ENCODE assay signal across 10 cellular contexts in the genomic region with DNA sequence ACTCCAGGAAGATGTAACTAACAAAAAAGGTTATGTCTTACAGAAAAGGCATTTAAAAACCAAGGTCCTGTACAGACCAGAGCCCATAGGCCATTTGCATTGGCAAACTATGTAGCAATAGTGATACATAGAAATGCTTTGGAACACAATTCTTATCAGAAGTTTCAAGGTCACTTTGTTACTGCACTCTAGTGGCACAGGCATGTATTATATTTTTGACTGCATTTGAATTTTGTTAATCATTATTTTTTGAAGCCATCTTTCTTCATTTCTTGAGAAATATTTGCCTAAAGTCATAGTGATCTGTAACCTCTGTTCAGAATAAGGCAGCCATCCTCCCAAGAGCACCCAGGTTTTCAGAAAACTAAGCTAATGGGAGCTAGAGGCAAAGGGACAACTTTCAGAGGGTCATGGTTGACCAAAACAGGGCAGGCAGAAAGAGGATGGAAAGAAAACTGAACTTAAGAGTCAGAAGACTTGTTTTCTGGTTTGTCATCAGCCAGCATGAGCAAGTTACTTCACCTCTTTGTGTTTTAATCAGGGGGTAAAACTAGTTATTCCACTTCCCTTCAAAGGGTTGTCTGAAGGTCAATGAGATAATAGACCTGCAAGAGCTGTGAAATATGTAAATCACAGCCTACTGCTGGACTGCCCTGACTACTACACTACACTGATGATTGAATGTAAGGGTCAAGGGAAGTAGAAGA. TPM values are rescaled to one million over a fixed set of nuclear protein-coding genes. Genes with fewer than 3 reads are reported as not detected.
DNase-seq lines count a peak whose midpoint lies in the region; ATAC-seq, FAIRE-seq and TF ChIP-seq lines count a peak whose summit lies in the region.
"Had no signal": no experiment of that assay in that cellular context is flagged by ENCODE, and none has a peak within 500 bp of the region (broad histone marks: within the 10 kb centered on the region; RNA-seq: fewer than 3 reads in every experiment).

No MANE protein-coding gene starts in this region.

- DNase-seq in A673 (ENCODE audit: low spot score) (peak; percentile 45), HT-29 (ENCODE audit: low spot score) (peak; percentile 74), astrocyte of the spinal cord (ENCODE audit: low read depth, low spot score) (peak; percentile 26), left kidney (ENCODE audit: low read depth, low spot score) (peak; percentile 62), NOMO-1 treated with DMSO at 0.1 percent for 48 hours (lab: John Stamatoyannopoulos, UW; ENCODE audit: unreplicated experiment) (no peak), GM12892 (ENCODE audit: insufficient read length) (no peak)
- DNase-seq in activated CD8-positive, alpha-beta T cell treated with anti-CD3 and anti-CD28 coated beads, Interleukin-2, amount 10 ng/mL, durations not matched to agents 7 days and 5 days, result no peak
- DNase-seq: NCI-H524 treated with DMSO at 0.1 percent for 48 hours had no signal

- CTCF ChIA-PET in A673 (lab: Charles Lee), result interaction anchor here (0.6 to 0.9 kb wide), 2 partner anchors 11 to 176 kb away, joined by 3 to 4 read pairs; no protein-coding TSS in a partner anchor
- CTCF ChIA-PET in activated CD8-positive, alpha-beta T cell treated with anti-CD3 and anti-CD28 coated beads, Interleukin-2, amount 10 ng/mL, durations not matched to agents 7 days and 5 days (lab: Charles Lee), result interaction anchor here (0.6 to 1.3 kb wide), 3 partner anchors 8 to 176 kb away, joined by 3 to 4 read pairs (median 3); no protein-coding TSS in a partner anchor

- peak; percentile 57 for TF ChIP-seq CTCF in A673 (conservative IDR thresholded peaks at IDR 0.05; ENCODE audit: low read depth, low read length)
- TF ChIP-seq CTCF in astrocyte of the spinal cord (IDR thresholded peaks at IDR 0.05; ENCODE audit: low read depth, low read length), result peak; percentile 39

- ATAC-seq in activated CD8-positive, alpha-beta T cell treated with anti-CD3 and anti-CD28 coated beads, Interleukin-2, amount 10 ng/mL, durations not matched to agents 7 days and 5 days, result no peak
- no peak for ATAC-seq in HG03565 (IDR thresholded peaks at IDR 0.05; ENCODE audit: unreplicated experiment)

- intact Hi-C loops in A673 (cut with micrococcal nuclease; ENCODE audit: unreplicated experiment), result loop anchor here (1.0 kb wide), 1 partner anchor 176 kb away; no protein-coding TSS in a partner anchor

- no peaks in the 10 kb centered on the region for H3K9me3 Mint-ChIP-seq in activated CD8-positive, alpha-beta T cell treated with anti-CD3 and anti-CD28 coated beads, Interleukin-2, amount 10 ng/mL, durations not matched to agents 7 days and 5 days (ENCODE audit: insufficient read depth)

- H3K27ac ChIP-seq in A673 (ENCODE audit: low read depth, low read length, poor library complexity, severe bottlenecking), result no peak overlapping the region

- no peaks in the 10 kb centered on the region for H3K4me1 ChIP-seq in A673 (ENCODE audit: insufficient read depth, low read length, poor library complexity, severe bottlenecking)

- no peaks in the 10 kb centered on the region for H3K27me3 ChIP-seq in A673 (replicated peaks; ENCODE audit: insufficient read depth, low read depth, low read length, poor library complexity)

- H3K4me1 Mint-ChIP-seq in activated CD8-positive, alpha-beta T cell treated with anti-CD3 and anti-CD28 coated beads, Interleukin-2, amount 10 ng/mL, durations not matched to agents 7 days and 5 days (ENCODE audit: low read depth), result peaks cover 7% of the 10 kb centered on the region

- no TSS peak for BruUV-seq in A673 (replicated peaks; lab: Mats Ljungman, UMichigan)

- no peaks in the 10 kb centered on the region for H3K27me3 Mint-ChIP-seq in activated CD8-positive, alpha-beta T cell treated with anti-CD3 and anti-CD28 coated beads, Interleukin-2, amount 10 ng/mL, durations not matched to agents 7 days and 5 days (ENCODE audit: low read depth)

- in situ Hi-C loops in astrocyte of the spinal cord (cut with HindIII; ENCODE audit: low sequenced_read_pairs), result no loop called here

- H3K4me3 Mint-ChIP-seq in activated CD8-positive, alpha-beta T cell treated with anti-CD3 and anti-CD28 coated beads, Interleukin-2, amount 10 ng/mL, durations not matched to agents 7 days and 5 days, result no peak overlapping the region

- H3K9me3 ChIP-seq in A673 (ENCODE audit: low read depth, low read length, poor library complexity, severe bottlenecking), result no peaks in the 10 kb centered on the region

- H3K36me3 Mint-ChIP-seq in activated CD8-positive, alpha-beta T cell treated with anti-CD3 and anti-CD28 coated beads, Interleukin-2, amount 10 ng/mL, durations not matched to agents 7 days and 5 days (ENCODE audit: low read depth), result no peaks in the 10 kb centered on the region

- no peaks in the 10 kb centered on the region for H3K36me3 ChIP-seq in A673 (ENCODE audit: insufficient read depth, low read length, poor library complexity, severe bottlenecking)

- H3K4me3 ChIP-seq in A673 (ENCODE audit: low read depth, low read length, poor library complexity, severe bottlenecking) (no peak overlapping the region), astrocyte of the spinal cord (ENCODE audit: low read depth, low read length) (no peak overlapping the region)

- TF ChIP-seq POLR2A in GM12892 (IDR thresholded peaks at IDR 0.05; ENCODE audit: low read depth, low read length), result no peak

- H3K27ac Mint-ChIP-seq in activated CD8-positive, alpha-beta T cell treated with anti-CD3 and anti-CD28 coated beads, Interleukin-2, amount 10 ng/mL, durations not matched to agents 7 days and 5 days, result no peak overlapping the region

- no peak for FAIRE-seq in GM12892 (lab: Jason Lieb, UNC)

- POLR2A ChIA-PET in A673 (lab: Charles Lee; ENCODE audit: low non-redundant PET), result no interaction called here
- POLR2A ChIA-PET in activated CD8-positive, alpha-beta T cell treated with anti-CD3 and anti-CD28 coated beads, Interleukin-2, amount 10 ng/mL, durations not matched to agents 7 days and 5 days (lab: Charles Lee), result no interaction called here

RNA-seq across cellular contexts. Expression of a gene that starts 41.5 kb away (rescaled TPM):
- total RNA-seq in A673 (2021), result not detected in 2 replicates
- total RNA-seq in HT-29 (2014; rRNA removed; shearing (Covaris generic)), result 5.3 and 6.8 TPM in 2 replicates
- total RNA-seq in activated CD8-positive, alpha-beta T cell treated with anti-CD3 and anti-CD28 coated beads, Interleukin-2, amount 10 ng/mL, durations not matched to agents 7 days and 5 days, result not detected
- polyA plus RNA-seq in GM12892 (2012; ENCODE audit: missing spikeins), result not detected
- total RNA-seq: glomerular endothelial cell had no signal

Comparison
In these comparisons a context has a peak if more than half of its experiments do, and no peak if none do; other contexts are left out.
1. DNase-seq: peak in A673 (single experiment), HT-29 (single experiment), astrocyte of the spinal cord (single experiment) and left kidney (single experiment); none in NOMO-1 treated with DMSO at 0.1 percent for 48 hours (single experiment), activated CD8-positive, alpha-beta T cell treated with anti-CD3 and anti-CD28 coated beads, Interleukin-2, amount 10 ng/mL, durations not matched to agents 7 days and 5 days (single experiment) and GM12892 (single experiment).